In genomic region chr7:11428877-11429617, GRCh38 we compare ENCODE assay signal across 21 cellular contexts.
"Had no signal": no experiment of that assay in that cellular context is flagged by ENCODE, and none has a peak within 500 bp of the region (broad histone marks: within the 10 kb centered on the region; RNA-seq: fewer than 3 reads in every experiment).

No MANE protein-coding gene starts in this region.

- H3K36me3 ChIP-seq: adrenal gland, cardiac muscle cell, esophagus squamous epithelium, left lung had no signal

- H3K9me3 Mint-ChIP-seq: activated B cell treated with CpG ODN at 0.5 μM for 24 hours; activated CD4-positive, alpha-beta memory T cell treated with anti-CD3 and anti-CD28 coated beads for 36 hours; activated naive CD4-positive, alpha-beta T cell treated with anti-CD3 and anti-CD28 coated beads, Interleukin-2, amount 50 U/mL, for 72 hours; activated T-helper 1 cell treated with anti-CD3 and anti-CD28 coated beads, Interleukin-12 subunit alpha, Interleukin-12 subunit beta, Interleukin-2, Interleukin-4 antibody, amounts not matched to agents 30 ng/mL and 10 ng/mL and 1 ng/mL, durations not matched to agents 14 hours and 24 hours and 36 hours; dendritic cell treated with granulocyte-macrophage colony-stimulating factor and Interleukin-4, amounts not matched to agents 40 ng/mL and 50 ng/mL, for 4 days; nephron; stimulated activated naive B cell treated with anti-CD40 and anti-IgM and Interleukin-4, amounts not matched to agents 10 μg/mL and 1 μg/mL and 100 μg/mL, for 72 hours; T-helper 2 cell treated with Interferon-gamma antibody and Interleukin-4, amounts not matched to agents 5 μg/mL and 100 μg/mL, for 36 hours had no signal

- H3K4me1 ChIP-seq: adrenal gland, esophagus squamous epithelium, left lung had no signal

- H3K9me3 ChIP-seq: adrenal gland, esophagus squamous epithelium, left lung had no signal

- DNase-seq: activated B cell treated with CpG ODN at 0.5 μM for 24 hours; activated CD4-positive, alpha-beta memory T cell treated with anti-CD3 and anti-CD28 coated beads for 36 hours; activated CD4-positive, alpha-beta T cell treated with anti-CD3 and anti-CD28 coated beads for 4 hours; activated gamma-delta T cell treated with Interleukin-2 at 50 U/mL for 16 hours; activated T-cell treated with anti-CD3 and anti-CD28 coated beads for 4 hours; adrenal gland; effector memory CD4-positive, alpha-beta T cell; esophagus squamous epithelium; left lung; midbrain; stimulated activated naive B cell treated with anti-CD40 and anti-IgM and Interleukin-4, amounts not matched to agents 10 μg/mL and 1 μg/mL and 100 μg/mL, for 72 hours had no signal

- FAIRE-seq: astrocyte, keratinocyte, TTC549 had no signal

- H3K27ac Mint-ChIP-seq: activated B cell treated with CpG ODN at 0.5 μM for 24 hours; activated CD4-positive, alpha-beta memory T cell treated with anti-CD3 and anti-CD28 coated beads for 36 hours; activated naive CD4-positive, alpha-beta T cell treated with anti-CD3 and anti-CD28 coated beads, Interleukin-2, amount 50 U/mL, for 72 hours; activated T-helper 1 cell treated with anti-CD3 and anti-CD28 coated beads, Interleukin-12 subunit alpha, Interleukin-12 subunit beta, Interleukin-2, Interleukin-4 antibody, amounts not matched to agents 30 ng/mL and 10 ng/mL and 1 ng/mL, durations not matched to agents 14 hours and 24 hours and 36 hours; dendritic cell treated with granulocyte-macrophage colony-stimulating factor and Interleukin-4, amounts not matched to agents 40 ng/mL and 50 ng/mL, for 4 days; nephron; progenitor cell of endocrine pancreas; stimulated activated naive B cell treated with anti-CD40 and anti-IgM and Interleukin-4, amounts not matched to agents 10 μg/mL and 1 μg/mL and 100 μg/mL, for 72 hours; T-helper 2 cell treated with Interferon-gamma antibody and Interleukin-4, amounts not matched to agents 5 μg/mL and 100 μg/mL, for 36 hours had no signal

- H3K36me3 Mint-ChIP-seq: activated CD4-positive, alpha-beta memory T cell treated with anti-CD3 and anti-CD28 coated beads for 36 hours; activated naive CD4-positive, alpha-beta T cell treated with anti-CD3 and anti-CD28 coated beads, Interleukin-2, amount 50 U/mL, for 72 hours; stimulated activated naive B cell treated with anti-CD40 and anti-IgM and Interleukin-4, amounts not matched to agents 10 μg/mL and 1 μg/mL and 100 μg/mL, for 72 hours had no signal

- H3K4me1 Mint-ChIP-seq: activated B cell treated with CpG ODN at 0.5 μM for 24 hours, nephron had no signal

- H3K27me3 Mint-ChIP-seq: activated B cell treated with CpG ODN at 0.5 μM for 24 hours; activated CD4-positive, alpha-beta memory T cell treated with anti-CD3 and anti-CD28 coated beads for 36 hours; dendritic cell treated with granulocyte-macrophage colony-stimulating factor and Interleukin-4, amounts not matched to agents 40 ng/mL and 50 ng/mL, for 4 days; progenitor cell of endocrine pancreas; stimulated activated naive B cell treated with anti-CD40 and anti-IgM and Interleukin-4, amounts not matched to agents 10 μg/mL and 1 μg/mL and 100 μg/mL, for 72 hours had no signal

- H3K27me3 ChIP-seq: adrenal gland, cardiac muscle cell, esophagus squamous epithelium, left lung had no signal

- ATAC-seq: activated naive CD4-positive, alpha-beta T cell treated with anti-CD3 and anti-CD28 coated beads, Interleukin-2, amount 50 U/mL, for 72 hours; left lung; stimulated activated naive B cell treated with anti-CD40 and anti-IgM and Interleukin-4, amounts not matched to agents 10 μg/mL and 1 μg/mL and 100 μg/mL, for 72 hours had no signal

- H3K4me3 Mint-ChIP-seq: activated B cell treated with CpG ODN at 0.5 μM for 24 hours; activated CD4-positive, alpha-beta memory T cell treated with anti-CD3 and anti-CD28 coated beads for 36 hours; activated T-helper 1 cell treated with anti-CD3 and anti-CD28 coated beads, Interleukin-12 subunit alpha, Interleukin-12 subunit beta, Interleukin-2, Interleukin-4 antibody, amounts not matched to agents 30 ng/mL and 10 ng/mL and 1 ng/mL, durations not matched to agents 14 hours and 24 hours and 36 hours; dendritic cell treated with granulocyte-macrophage colony-stimulating factor and Interleukin-4, amounts not matched to agents 40 ng/mL and 50 ng/mL, for 4 days; nephron; stimulated activated naive B cell treated with anti-CD40 and anti-IgM and Interleukin-4, amounts not matched to agents 10 μg/mL and 1 μg/mL and 100 μg/mL, for 72 hours; T-helper 2 cell treated with Interferon-gamma antibody and Interleukin-4, amounts not matched to agents 5 μg/mL and 100 μg/mL, for 36 hours had no signal

- H3K4me3 ChIP-seq: adrenal gland, cardiac muscle cell, esophagus squamous epithelium, left lung had no signal

- H3K27ac ChIP-seq: adrenal gland, cardiac muscle cell, esophagus squamous epithelium, left lung had no signal
